Comparison of ENCODE assay signal across 14 cellular contexts in genomic region chr16:6645758-6646423, GRCh38.
A peak's percentile ranks its signal among the peaks of the same experiment; 100 is the strongest.
DNase-seq lines count a peak whose midpoint lies in the region.
"Had no signal": no experiment of that assay in that cellular context is flagged by ENCODE, and none has a peak within 500 bp of the region (broad histone marks: within the 10 kb centered on the region; RNA-seq: fewer than 3 reads in every experiment).

No MANE protein-coding gene starts in this region.

- in situ Hi-C loops in G401 (cut with HindIII; ENCODE audit: low sequenced_read_pairs) = no loop called here

- DNase-seq in G401 (ENCODE audit: low spot score) (peak; percentile 87), NCI-H82 (lab: John Stamatoyannopoulos, UW) (peak; percentile 82), cerebellar cortex (ENCODE audit: low spot score) (peak; percentile 83), retina (peak; percentile 51), NCI-H510A treated with DMSO at 0.1 percent for 48 hours (lab: John Stamatoyannopoulos, UW) (no peak), HUDEP-2 (lab: John Stamatoyannopoulos, UW; ENCODE audit: unreplicated experiment in 76 of 76) (no peak), MV-4-11 (lab: John Stamatoyannopoulos, UW) (no peak)
- DNase-seq: AML-193; Caco-2; CD4-positive, alpha-beta T cell; GDM1; GOT3; H7; HFFc6 had no signal

Comparison
In these comparisons a context has a peak if more than half of its experiments do, and no peak if none do; other contexts are left out.
1. DNase-seq: peak in G401 (single experiment), NCI-H82 (single experiment), cerebellar cortex (single experiment) and retina (single experiment); none in NCI-H510A treated with DMSO at 0.1 percent for 48 hours (single experiment), HUDEP-2 (0 of 76) and MV-4-11 (single experiment).